1 cellular context compared by ENCODE assay signal in the genomic region with DNA sequence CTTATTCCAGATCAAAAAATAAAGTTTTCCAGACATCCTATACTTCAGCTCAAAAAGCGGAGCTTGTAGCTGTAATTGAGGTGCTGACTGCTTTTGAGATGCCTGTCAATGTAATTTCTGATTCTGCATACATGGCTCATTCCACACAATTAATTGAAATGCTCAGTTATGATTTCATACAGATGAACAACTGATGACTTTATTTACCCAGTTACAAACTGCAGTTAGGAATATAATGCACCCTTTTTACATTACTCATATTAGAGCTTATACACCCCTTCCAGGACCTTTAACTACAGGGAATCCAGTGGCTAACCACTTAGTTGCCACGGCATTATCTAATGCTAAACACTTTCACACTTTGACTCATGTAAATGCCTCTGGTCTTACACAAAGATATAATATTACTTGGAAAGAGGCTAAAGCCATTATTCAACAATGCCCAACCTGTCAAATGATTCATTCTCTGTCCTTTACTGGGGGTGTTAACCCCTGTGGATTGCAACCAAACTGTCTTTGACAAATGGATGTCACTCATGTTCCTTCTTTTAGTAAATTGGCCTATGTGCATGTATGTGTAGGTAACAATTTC.
TF ChIP-seq lines count a peak whose summit lies in the region.

No MANE protein-coding gene starts in this region.

TF ChIP-seq in IMR-90, 13 proteins besides CTCF, POLR2A, EP300 and RAD21 (continued from another document):
- TF ChIP-seq USF2 (IDR thresholded peaks at IDR 0.05; ENCODE audit: low read depth, low read length), result no peak
- no peak for TF ChIP-seq MAZ (IDR thresholded peaks at IDR 0.05; ENCODE audit: borderline replicate concordance, low read depth, low read length)
- TF ChIP-seq NFE2L2 (IDR thresholded peaks at IDR 0.05; ENCODE audit: low read depth, low read length), result no peak
- no peak for TF ChIP-seq FOS (IDR thresholded peaks at IDR 0.05; ENCODE audit: low read depth, low read length)
- TF ChIP-seq RCOR1 (IDR thresholded peaks at IDR 0.05; ENCODE audit: insufficient replicate concordance, low read length), result no peak
- no peak for TF ChIP-seq MXI1 (IDR thresholded peaks at IDR 0.05; ENCODE audit: borderline replicate concordance, low read depth, low read length)
- no peak for TF ChIP-seq CEBPB (IDR thresholded peaks at IDR 0.05; ENCODE audit: low read depth, low read length)
- TF ChIP-seq CHD1 (IDR thresholded peaks at IDR 0.05; ENCODE audit: low read depth, low read length), result no peak
- no peak for TF ChIP-seq ELK1 (IDR thresholded peaks at IDR 0.05; ENCODE audit: borderline replicate concordance, low read depth, low read length)
- TF ChIP-seq SMC3 (IDR thresholded peaks at IDR 0.05; ENCODE audit: low read depth, low read length), result no peak
- no peak for TF ChIP-seq RFX5 (IDR thresholded peaks at IDR 0.05; ENCODE audit: low read depth, low read length)
- no peak for TF ChIP-seq MAFK (IDR thresholded peaks at IDR 0.05; ENCODE audit: low read depth, low read length)
TF ChIP-seq in IMR-90: peak in this region for 0.
